8 cellular contexts compared by ENCODE assay signal in the genomic region with DNA sequence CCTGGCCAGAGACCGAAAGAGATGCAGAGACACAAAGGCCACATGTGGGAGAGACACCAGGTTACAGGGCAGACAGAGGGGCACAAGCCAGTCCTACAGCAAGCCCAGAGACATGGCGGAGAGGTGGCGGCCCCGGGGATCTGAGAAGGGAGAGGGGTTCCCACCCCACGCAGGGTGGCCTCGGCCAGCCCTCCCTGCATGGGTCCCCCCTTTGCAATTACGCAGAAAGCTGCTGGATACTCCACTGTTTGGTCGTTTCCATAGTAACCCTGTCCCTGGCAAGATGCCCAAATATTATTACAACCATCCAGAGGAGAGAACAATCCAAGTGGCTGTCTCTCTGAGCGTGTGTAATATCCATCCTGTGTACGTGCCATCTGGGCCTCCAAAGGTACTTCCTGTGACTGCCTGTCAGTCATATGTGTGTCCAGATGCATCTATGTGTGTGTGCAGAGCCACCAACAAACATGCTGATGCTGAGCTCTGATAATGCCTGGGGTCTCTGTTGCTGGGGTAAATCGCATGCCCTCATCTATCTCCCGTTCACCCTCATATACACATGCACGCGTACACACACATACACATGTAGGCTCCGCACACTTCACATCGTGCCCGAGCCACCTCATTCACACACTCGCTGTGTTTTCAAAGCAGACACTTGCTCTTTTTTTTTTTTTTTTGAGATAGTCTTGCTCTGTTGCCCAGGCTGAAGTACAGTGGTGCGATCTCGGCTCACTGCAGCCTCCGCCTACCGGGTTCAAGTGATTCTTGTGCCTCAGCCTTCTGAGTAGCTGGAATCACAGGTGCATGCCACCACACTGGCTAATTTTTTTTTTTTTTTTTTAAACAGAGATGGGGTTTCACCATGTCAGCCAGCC. TPM values are rescaled to one million over a fixed set of nuclear protein-coding genes. Genes with fewer than 3 reads are reported as not detected.
A peak's percentile ranks its signal among the peaks of the same experiment; 100 is the strongest.
DNase-seq lines count a peak whose midpoint lies in the region; FAIRE-seq and TF ChIP-seq lines count a peak whose summit lies in the region.

No MANE protein-coding gene starts in this region.

- intact Hi-C loops in endothelial cell of umbilical vein (cut with micrococcal nuclease): no loop called here

- H3K79me2 ChIP-seq in endothelial cell of umbilical vein (ENCODE audit: control insufficient read depth, insufficient read depth, low read length) (peaks cover 81% of the 10 kb centered on the region), Karpas-422 (ENCODE audit: low read length) (no peaks in the 10 kb centered on the region)

- in situ Hi-C loops in KBM-7 (cut with MboI; ENCODE audit: low pct_unique_long_range_greater_than_20kb, low sequenced_read_pairs): no loop called here

- H3K27me3 ChIP-seq in endothelial cell of umbilical vein (ENCODE audit: control insufficient read depth in 2 of 2, insufficient read depth in 2 of 2, low read length in 2 of 2): no peaks in the 10 kb centered on the region
- H3K27me3 ChIP-seq in Karpas-422 (ENCODE audit: low read length): no peaks in the 10 kb centered on the region

- dilution Hi-C loops in endothelial cell of umbilical vein (cut with MboI; ENCODE audit: extremely low pct_ligation_motif_present, low sequenced_read_pairs): no loop called here

- H3K9ac ChIP-seq in endothelial cell of umbilical vein (replicated peaks; ENCODE audit: extremely low read depth, insufficient read depth, low read length) (peak overlapping the region; percentile 10), Karpas-422 (ENCODE audit: low read length) (no peak overlapping the region)

- DNase-seq in GM03348 (ENCODE audit: low spot score) (peak; percentile 62), NCI-H524 (lab: John Stamatoyannopoulos, UW) (peak; percentile 93 to 98), endothelial cell of umbilical vein (ENCODE audit: low read depth, low spot score) (peak; percentile 77), non-pigmented ciliary epithelial cell (ENCODE audit: low read depth) (peak; percentile 56), mesenteric fat pad (ENCODE audit: low spot score) (no peak), KBM-7 (no peak), Karpas-422 (no peak)
- no peak for DNase-seq in central memory CD4-positive, alpha-beta T cell

- no peaks in the 10 kb centered on the region for H3K9me2 ChIP-seq in Karpas-422 (replicated peaks; ENCODE audit: insufficient read depth, low read length)

- POLR2A ChIA-PET in endothelial cell of umbilical vein (lab: Charles Lee): interaction anchor here (0.7 kb wide), 1 partner anchor 1500 kb away, joined by 4 read pairs; no protein-coding TSS in a partner anchor

- no TSS peak for BruUV-seq in endothelial cell of umbilical vein (replicated peaks; lab: Mats Ljungman, UMichigan)

- TF ChIP-seq POLR2A in endothelial cell of umbilical vein (IDR thresholded peaks at IDR 0.05; ENCODE audit: low read depth, low read length): peak; percentile 63

- no peak overlapping the region for H3K4me2 ChIP-seq in endothelial cell of umbilical vein (ENCODE audit: insufficient read depth, low read length)
- no peak overlapping the region for H3K4me2 ChIP-seq in Karpas-422 (ENCODE audit: low read depth, low read length, poor library complexity, severe bottlenecking)

- FAIRE-seq in endothelial cell of umbilical vein (lab: Jason Lieb, UNC): no peak

- H3K4me3 ChIP-seq in endothelial cell of umbilical vein (replicated peaks in 1 of 3; ENCODE audit: insufficient read depth in 1 of 3, low read depth in 1 of 3, low read length in 3 of 3): no peak overlapping the region
- no peak overlapping the region for H3K4me3 ChIP-seq in Karpas-422 (ENCODE audit: low read length)

- no peak for TF ChIP-seq CTCF in endothelial cell of umbilical vein (IDR thresholded peaks at IDR 0.05; ENCODE audit: extremely low read depth in 1 of 2, insufficient read depth in 1 of 2, low read depth in 1 of 2, low read length in 2 of 2)

- peaks cover 26% of the 10 kb centered on the region for H3K4me1 ChIP-seq in endothelial cell of umbilical vein (ENCODE audit: control insufficient read depth, extremely low read depth, insufficient read depth, low read length)
- peaks cover 24% of the 10 kb centered on the region for H3K4me1 ChIP-seq in Karpas-422 (ENCODE audit: low read length)

- no peaks in the 10 kb centered on the region for H3K9me1 ChIP-seq in endothelial cell of umbilical vein (replicated peaks; ENCODE audit: control insufficient read depth, extremely low read depth, insufficient read depth, low read length)

- CTCF ChIA-PET in endothelial cell of umbilical vein (lab: Charles Lee): interaction anchor here (1.0 kb wide), 1 partner anchor 185 kb away, joined by 3 read pairs; no protein-coding TSS in a partner anchor

- H3K36me3 ChIP-seq in endothelial cell of umbilical vein (ENCODE audit: control insufficient read depth in 2 of 2, extremely low read depth in 1 of 2, insufficient read depth in 2 of 2, low read length in 2 of 2) (peaks cover 0 to 23% of the 10 kb centered on the region in 2 experiments), Karpas-422 (ENCODE audit: insufficient read depth, low read length) (no peaks in the 10 kb centered on the region)

- H3K27ac ChIP-seq in endothelial cell of umbilical vein (ENCODE audit: insufficient read depth, low read depth, low read length) (peak overlapping the region; percentile 60), Karpas-422 (ENCODE audit: low read length) (no peak overlapping the region)

- H3K9me3 ChIP-seq in endothelial cell of umbilical vein (replicated peaks; ENCODE audit: control insufficient read depth, insufficient read depth, low read length) (no peaks in the 10 kb centered on the region), Karpas-422 (ENCODE audit: low read length) (no peaks in the 10 kb centered on the region)

- H4K20me1 ChIP-seq in endothelial cell of umbilical vein (replicated peaks; ENCODE audit: control insufficient read depth, extremely low read depth, insufficient read depth, low read length) (peaks cover 2% of the 10 kb centered on the region), Karpas-422 (ENCODE audit: insufficient read depth, low read depth, low read length) (no peaks in the 10 kb centered on the region)

- H2AFZ ChIP-seq in endothelial cell of umbilical vein (ENCODE audit: low read depth, low read length) (no peak overlapping the region), Karpas-422 (ENCODE audit: low read length) (no peak overlapping the region)

RNA-seq across cellular contexts. Expression of gene PCGF2, which starts 5.5 kb away (rescaled TPM):
- total RNA-seq in endothelial cell of umbilical vein: 77.5 and 78.4 TPM in 2 replicates
- 39.8 and 45.3 TPM in 2 replicates for polyA plus RNA-seq in endothelial cell of umbilical vein
- 28.6 and 32.6 TPM in 2 replicates for polyA plus RNA-seq in endothelial cell of umbilical vein (2011; cell fraction: cytosol; rRNA removed)
- 29.6 and 36.9 TPM in 2 replicates for polyA plus RNA-seq in endothelial cell of umbilical vein (2011; cell fraction: nucleus; rRNA removed)
- polyA plus RNA-seq in endothelial cell of umbilical vein (2012): 55.8 and 74.4 TPM in 2 replicates
- 20.3 and 20.9 TPM in 2 replicates for polyA minus RNA-seq in endothelial cell of umbilical vein
- 16.7 TPM for polyA minus RNA-seq in endothelial cell of umbilical vein (2011; cell fraction: cytosol; rRNA and poly(A)+ RNA removed)
- 7.9 and 14.5 TPM in 2 replicates for polyA minus RNA-seq in endothelial cell of umbilical vein (2011; cell fraction: nucleus; rRNA and poly(A)+ RNA removed)
- total RNA-seq in mesenteric fat pad: 40.7 TPM
- 0.15 and 0.58 TPM in 2 replicates for total RNA-seq in Karpas-422 (2014; rRNA removed; shearing (Covaris generic); ENCODE audit: low replicate concordance)

RNA-seq across cellular contexts. Expression of gene PSMB3, which starts 9.9 kb away (rescaled TPM):
- 213 and 227 TPM in 2 replicates for total RNA-seq in endothelial cell of umbilical vein
- 685 and 705 TPM in 2 replicates for polyA plus RNA-seq in endothelial cell of umbilical vein
- 539 and 649 TPM in 2 replicates for polyA plus RNA-seq in endothelial cell of umbilical vein (2011; cell fraction: cytosol; rRNA removed)
- polyA plus RNA-seq in endothelial cell of umbilical vein (2011; cell fraction: nucleus; rRNA removed): 229 and 250 TPM in 2 replicates
- 242 and 303 TPM in 2 replicates for polyA plus RNA-seq in endothelial cell of umbilical vein (2012)
- polyA minus RNA-seq in endothelial cell of umbilical vein: 271 and 276 TPM in 2 replicates
- 192 TPM for polyA minus RNA-seq in endothelial cell of umbilical vein (2011; cell fraction: cytosol; rRNA and poly(A)+ RNA removed)
- polyA minus RNA-seq in endothelial cell of umbilical vein (2011; cell fraction: nucleus; rRNA and poly(A)+ RNA removed): 33.6 and 42.4 TPM in 2 replicates
- 145 TPM for total RNA-seq in mesenteric fat pad
- total RNA-seq in Karpas-422 (2014; rRNA removed; shearing (Covaris generic); ENCODE audit: low replicate concordance): 243 and 277 TPM in 2 replicates

RNA-seq across cellular contexts. Expression of gene CISD3, which starts 12.5 kb away (rescaled TPM):
- total RNA-seq in endothelial cell of umbilical vein (22.6 and 23.7 TPM in 2 replicates), mesenteric fat pad (44.6 TPM)
- 8.7 and 11.1 TPM in 2 replicates for polyA plus RNA-seq in endothelial cell of umbilical vein
- polyA plus RNA-seq in endothelial cell of umbilical vein (2011; cell fraction: cytosol; rRNA removed): 8.8 and 10.9 TPM in 2 replicates
- 3.4 and 4.0 TPM in 2 replicates for polyA plus RNA-seq in endothelial cell of umbilical vein (2011; cell fraction: nucleus; rRNA removed)
- 16.3 and 17.9 TPM in 2 replicates for polyA plus RNA-seq in endothelial cell of umbilical vein (2012)
- polyA minus RNA-seq in endothelial cell of umbilical vein: 2.0 and 2.6 TPM in 2 replicates
- polyA minus RNA-seq in endothelial cell of umbilical vein (2011; cell fraction: cytosol; rRNA and poly(A)+ RNA removed): 18.3 TPM
- 1.1 and 2.0 TPM in 2 replicates for polyA minus RNA-seq in endothelial cell of umbilical vein (2011; cell fraction: nucleus; rRNA and poly(A)+ RNA removed)
- total RNA-seq in Karpas-422 (2014; rRNA removed; shearing (Covaris generic); ENCODE audit: low replicate concordance): 6.8 and 15.2 TPM in 2 replicates

RNA-seq across cellular contexts. Expression of gene MLLT6, which starts 37.6 kb away (rescaled TPM):
- 85.4 and 86.6 TPM in 2 replicates for total RNA-seq in endothelial cell of umbilical vein
- polyA plus RNA-seq in endothelial cell of umbilical vein: 32.1 and 35.7 TPM in 2 replicates
- polyA plus RNA-seq in endothelial cell of umbilical vein (2011; cell fraction: cytosol; rRNA removed): 21.1 and 29.6 TPM in 2 replicates
- polyA plus RNA-seq in endothelial cell of umbilical vein (2011; cell fraction: nucleus; rRNA removed): 144 and 172 TPM in 2 replicates
- polyA plus RNA-seq in endothelial cell of umbilical vein (2012): 37.7 and 42.7 TPM in 2 replicates
- 68.1 and 78.3 TPM in 2 replicates for polyA minus RNA-seq in endothelial cell of umbilical vein
- polyA minus RNA-seq in endothelial cell of umbilical vein (2011; cell fraction: cytosol; rRNA and poly(A)+ RNA removed): 34.7 TPM
- polyA minus RNA-seq in endothelial cell of umbilical vein (2011; cell fraction: nucleus; rRNA and poly(A)+ RNA removed): 72.9 and 91.4 TPM in 2 replicates
- 77.0 TPM for total RNA-seq in mesenteric fat pad
- 72.4 and 119 TPM in 2 replicates for total RNA-seq in Karpas-422 (2014; rRNA removed; shearing (Covaris generic); ENCODE audit: low replicate concordance)

RNA-seq across cellular contexts. Expression of gene PIP4K2B, which starts 56.7 kb away (rescaled TPM):
- total RNA-seq in endothelial cell of umbilical vein (48.1 and 48.8 TPM in 2 replicates), mesenteric fat pad (41.6 TPM)
- 22.4 and 23.1 TPM in 2 replicates for polyA plus RNA-seq in endothelial cell of umbilical vein
- polyA plus RNA-seq in endothelial cell of umbilical vein (2011; cell fraction: cytosol; rRNA removed): 26.9 and 32.2 TPM in 2 replicates
- 60.7 and 65.1 TPM in 2 replicates for polyA plus RNA-seq in endothelial cell of umbilical vein (2011; cell fraction: nucleus; rRNA removed)
- polyA plus RNA-seq in endothelial cell of umbilical vein (2012): 30.9 and 31.5 TPM in 2 replicates
- 68.7 and 71.3 TPM in 2 replicates for polyA minus RNA-seq in endothelial cell of umbilical vein
- polyA minus RNA-seq in endothelial cell of umbilical vein (2011; cell fraction: cytosol; rRNA and poly(A)+ RNA removed): 19.7 TPM
- 13.5 and 16.2 TPM in 2 replicates for polyA minus RNA-seq in endothelial cell of umbilical vein (2011; cell fraction: nucleus; rRNA and poly(A)+ RNA removed)
- 32.0 and 42.7 TPM in 2 replicates for total RNA-seq in Karpas-422 (2014; rRNA removed; shearing (Covaris generic); ENCODE audit: low replicate concordance)

Comparison
In these comparisons a context has a peak if more than half of its experiments do, and no peak if none do; other contexts are left out.
1. DNase-seq: peak in GM03348 (single experiment), NCI-H524 (2 of 2), endothelial cell of umbilical vein (single experiment) and non-pigmented ciliary epithelial cell (single experiment); none in mesenteric fat pad (single experiment), KBM-7 (single experiment), Karpas-422 (single experiment) and central memory CD4-positive, alpha-beta T cell (single experiment).
2. RNA of gene PCGF2, which starts 5.5 kb away (total RNA-seq): 77.5 to 78.4 TPM in endothelial cell of umbilical vein and 40.7 TPM in mesenteric fat pad (single experiment); 0.15 to 0.58 TPM in Karpas-422; every median in the first group is over 10 times any median in the second.